In genomic region chr12:52045794-52046199, GRCh38 we compare ENCODE assay signal across 10 cellular contexts. TPM values are rescaled to one million over a fixed set of nuclear protein-coding genes. Genes with fewer than 3 reads are reported as not detected.
DNase-seq lines count a peak whose midpoint lies in the region; ATAC-seq and TF ChIP-seq lines count a peak whose summit lies in the region.
"Had no signal": no experiment of that assay in that cellular context is flagged by ENCODE, and none has a peak within 500 bp of the region (broad histone marks: within the 10 kb centered on the region; RNA-seq: fewer than 3 reads in every experiment).

No MANE protein-coding gene starts in this region.

- H3K4me1 ChIP-seq in BLaER1 (peaks cover 61% of the 10 kb centered on the region), esophagus squamous epithelium (peaks cover 22 to 75% (median 44%) of the 10 kb centered on the region in 3 donors), ovary (ENCODE audit: insufficient read depth) (peaks cover 28% of the 10 kb centered on the region)

- H3K27me3 ChIP-seq in BLaER1: no peaks in the 10 kb centered on the region
- H3K27me3 ChIP-seq in esophagus squamous epithelium: peaks cover 0 to 9% (median 0%) of the 10 kb centered on the region in 4 donors
- H3K27me3 ChIP-seq in ovary: no peaks in the 10 kb centered on the region

- TF ChIP-seq CTCF in esophagus squamous epithelium (IDR thresholded peaks at IDR 0.05) (no peak), ovary (IDR thresholded peaks at IDR 0.05) (no peak)

- H3K4me3 ChIP-seq in BLaER1 (no peak overlapping the region), esophagus squamous epithelium (no peak overlapping the region), ovary (no peak overlapping the region)

- DNase-seq in NOMO-1 treated with DMSO at 0.1 percent for 48 hours (lab: John Stamatoyannopoulos, UW; ENCODE audit: unreplicated experiment) (peak; percentile 68), esophagus squamous epithelium (lab: John Stamatoyannopoulos, UW) (no peak), ovary (peak in 4 of 5 donors; percentile 40 to 63 (median 52)), NCI-H82 (lab: John Stamatoyannopoulos, UW) (no peak), HCEC 1CT (no peak), NCI-H1417 (lab: John Stamatoyannopoulos, UW) (no peak)
- DNase-seq: NCI-H1417 treated with DMSO at 0.1 percent for 48 hours, SK-N-SH had no signal

- H3K27ac ChIP-seq in BLaER1 (peak overlapping the region; percentile 77), esophagus squamous epithelium (peak overlapping the region; percentile 44 to 85 (median 82)), ovary (peak overlapping the region; percentile 92 to 94)

- WGBS in esophagus squamous epithelium, 2 donors: 67% methylated on average over 1 of the region's 4 CpGs; no CpG with 5 or more reads in 1 of the 2 donors
- WGBS in ovary, 3 donors: 37 to 48% (median 42%) methylated on average over 4 of the region's 4 CpGs

- H3K9me3 ChIP-seq in BLaER1 (no peaks in the 10 kb centered on the region), esophagus squamous epithelium (no peaks in the 10 kb centered on the region), ovary (no peaks in the 10 kb centered on the region)
- H3K9me3 ChIP-seq: SK-N-SH had no signal

- H3K36me3 ChIP-seq in BLaER1 (peaks cover 24% of the 10 kb centered on the region), esophagus squamous epithelium (no peaks in the 10 kb centered on the region), ovary (no peaks in the 10 kb centered on the region)

- H3K9ac ChIP-seq in BLaER1: no peak overlapping the region
- H3K9ac ChIP-seq: SK-N-SH had no signal

- TF ChIP-seq POLR2A in esophagus squamous epithelium (IDR thresholded peaks at IDR 0.05) (no peak), ovary (IDR thresholded peaks at IDR 0.05) (no peak), GM18505 (IDR thresholded peaks at IDR 0.05; ENCODE audit: borderline replicate concordance, extremely low read depth, insufficient read depth, insufficient read length) (no peak)

- no peak for ATAC-seq in GM18505 (IDR thresholded peaks at IDR 0.05; ENCODE audit: unreplicated experiment)

- no peak for TF ChIP-seq EP300 in ovary (IDR thresholded peaks at IDR 0.05)

- peak overlapping the region; percentile 62 for H3K4me2 ChIP-seq in BLaER1
- H3K4me2 ChIP-seq: SK-N-SH had no signal

- H4K20me1 ChIP-seq in BLaER1: peaks cover 33% of the 10 kb centered on the region

- intact Hi-C loops in esophagus squamous epithelium (cut with DNase I) (no loop called here), ovary (cut with DNase I) (loop anchor here in 1 of 4 donors (10.0 kb wide), 1 partner anchor 999 kb away; no protein-coding TSS in a partner anchor)

RNA-seq across cellular contexts. Expression of gene NR4A1, which starts 5.4 kb away (rescaled TPM):
- total RNA-seq in esophagus squamous epithelium (10 to 100 TPM in 1 of 4 donors, 1 to 10 TPM in 3; 3.4 to 12.6 (median 5.6) TPM), ovary (1,000 to 10,000 TPM in 2 of 7 donors, 100 to 1,000 TPM in 5; 142 to 1,603 (median 414) TPM)
- polyA plus RNA-seq in ovary: 100 to 1,000 TPM in 1 of 2 donors, 10 to 100 TPM in 1; 41.7 to 159 TPM

RNA-seq across cellular contexts. Expression of gene ATG101, which starts 24.0 kb away (rescaled TPM):
- total RNA-seq in esophagus squamous epithelium (10 to 100 TPM; 36.7 to 54.7 (median 40.4) TPM), ovary (10 to 100 TPM; 24.9 to 48.7 (median 28.9) TPM)
- 10 to 100 TPM; 13.6 to 26.2 TPM for polyA plus RNA-seq in ovary

RNA-seq across cellular contexts. Expression of gene SMIM41, which starts 33.7 kb away (rescaled TPM):
- total RNA-seq in esophagus squamous epithelium: 1 to 10 TPM in 2 of 4 donors, under 1 TPM in 1, not detected in 1; 0.50 to 5.7 (median 1.8) TPM
- total RNA-seq in ovary: 1 to 10 TPM; 1.4 to 4.5 (median 2.8) TPM
- 1 to 10 TPM in 1 of 2 donors, under 1 TPM in 1; 0.32 to 3.4 TPM for polyA plus RNA-seq in ovary
- polyA plus RNA-seq: SK-N-SH had no signal

RNA-seq across cellular contexts. Expression of gene TAMALIN, which starts 39.1 kb away (rescaled TPM):
- 10 to 100 TPM in 1 of 4 donors, 1 to 10 TPM in 3; 1.7 to 10.7 (median 3.6) TPM for total RNA-seq in esophagus squamous epithelium
- 10 to 100 TPM; 20.8 to 84.1 (median 38.6) TPM for total RNA-seq in ovary
- polyA plus RNA-seq in ovary: 10 to 100 TPM; 16.8 to 21.8 TPM

Comparison
In these comparisons a context has a peak if more than half of its experiments do, and no peak if none do; other contexts are left out.
1. DNase-seq: peak in NOMO-1 treated with DMSO at 0.1 percent for 48 hours (single experiment) and ovary (4 of 5); none in esophagus squamous epithelium (single experiment), NCI-H82 (single experiment), HCEC 1CT (single experiment) and NCI-H1417 (0 of 3).
2. RNA of gene NR4A1, which starts 5.4 kb away (total RNA-seq): 142 to 1,603 TPM in ovary; 3.4 to 12.6 TPM in esophagus squamous epithelium; every median in the first group is over 10 times any median in the second.
3. Peak in every context shown above with its lines, with median percentiles within 50 percentile points of each other: H3K27ac ChIP-seq.